8 cellular contexts compared by ENCODE assay signal in the genomic region with DNA sequence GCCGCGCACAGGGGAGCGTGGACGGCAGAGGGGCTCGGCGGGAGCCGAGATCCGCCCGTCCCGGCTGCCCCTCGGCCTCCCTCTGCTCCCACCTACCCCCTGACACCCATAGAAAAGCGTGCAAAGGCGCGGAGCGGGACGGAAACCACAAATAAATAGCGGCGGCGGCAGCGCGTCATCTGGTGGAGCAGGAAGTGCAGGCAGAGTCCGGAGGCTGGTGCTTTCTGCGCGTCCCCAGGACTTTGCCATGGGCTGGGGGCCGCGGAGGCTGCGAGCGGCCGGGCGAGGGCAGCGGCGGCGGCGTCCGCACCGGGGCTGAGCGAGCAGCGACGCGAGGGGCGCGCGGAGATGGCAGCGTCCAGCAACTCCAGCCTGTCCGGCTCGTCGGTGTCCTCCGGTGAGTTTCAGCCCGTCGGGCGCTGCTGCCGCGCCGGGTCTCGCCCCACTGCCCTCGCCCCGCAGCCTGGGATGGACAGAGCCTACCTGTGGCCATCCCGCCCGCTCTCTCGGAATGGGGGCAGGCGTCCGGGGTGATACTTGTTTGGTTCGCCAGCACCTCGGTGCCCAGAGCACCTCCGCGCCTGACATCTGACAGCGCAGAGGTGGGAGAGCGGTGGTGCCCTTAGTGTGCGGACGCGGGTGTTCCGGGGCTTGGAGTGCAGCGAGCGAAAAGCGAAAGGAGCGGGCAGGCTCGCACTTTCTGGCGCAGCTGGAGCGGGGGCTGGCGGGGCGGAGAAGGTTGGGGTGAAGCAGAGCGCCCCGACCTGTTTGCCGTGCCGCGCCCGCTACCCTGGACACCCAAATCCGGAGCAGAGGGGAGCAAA. TPM values are rescaled to one million over a fixed set of nuclear protein-coding genes. Genes with fewer than 3 reads are reported as not detected.
DNase-seq lines count a peak whose midpoint lies in the region; ATAC-seq lines count a peak whose summit lies in the region.

Gene CHN2 (plus strand): TSS at position 182 of the 824 bp plus-strand sequence.

- H3K4me3 ChIP-seq in skeletal muscle satellite cell (ENCODE audit: low read length), result peak within 1 kb of the TSS; percentile 76

- no peak for ATAC-seq in HG03196 (IDR thresholded peaks at IDR 0.05; ENCODE audit: unreplicated experiment)
- no peak for ATAC-seq in HG02970 (IDR thresholded peaks at IDR 0.05; ENCODE audit: low FRiP score, unreplicated experiment)

- H3K36me3 ChIP-seq in ES-I3 (ENCODE audit: insufficient read depth, low read length), result no peaks in the 10 kb centered on the region
- H3K36me3 ChIP-seq in skeletal muscle satellite cell (ENCODE audit: insufficient read depth, low read length), result no peaks in the 10 kb centered on the region

- DNase-seq in M059J (ENCODE audit: low read depth) (peak; percentile 17), T-helper 2 cell (peak; percentile 18 to 79 (median 44)), T47D (ENCODE audit: low read depth in 1 of 2, low spot score in 1 of 2) (peak; percentile 41 to 70), inferior parietal cortex (ENCODE audit: extremely low spot score) (peak; percentile 44)

- peaks cover 14% of the 10 kb centered on the region for H3K4me1 ChIP-seq in ES-I3 (ENCODE audit: insufficient read depth, low read length)
- H3K4me1 ChIP-seq in skeletal muscle satellite cell (ENCODE audit: control insufficient read depth, insufficient read depth, low read length), result peaks cover 4% of the 10 kb centered on the region

- in situ Hi-C loops in T47D (cut with HindIII; ENCODE audit: low pct_unique_long_range_greater_than_20kb, low sequenced_read_pairs), result no loop called here

- H3K9ac ChIP-seq in ES-I3 (ENCODE audit: low read depth, low read length) (peak within 1 kb of the TSS; percentile 48), skeletal muscle satellite cell (ENCODE audit: low read depth, low read length) (no peak within 1 kb of the TSS)

- H3K9me3 ChIP-seq in ES-I3 (ENCODE audit: control insufficient read depth, insufficient read depth, low read length) (no peaks in the 10 kb centered on the region), skeletal muscle satellite cell (replicated peaks; ENCODE audit: low read length) (no peaks in the 10 kb centered on the region)

- H3K27me3 ChIP-seq in skeletal muscle satellite cell (ENCODE audit: control insufficient read depth, insufficient read depth, low read length), result peaks cover 78% of the 10 kb centered on the region

- peak within 1 kb of the TSS; percentile 96 for H3K4me2 ChIP-seq in skeletal muscle satellite cell (ENCODE audit: low read length)

RNA-seq across cellular contexts. Expression of gene CHN2, which starts in this region (rescaled TPM):
- not detected in 2 replicates for total RNA-seq in M059J (2014; rRNA removed; shearing (Covaris generic))
- total RNA-seq in skeletal muscle satellite cell (2012; rRNA removed), result 0.25 and 1.7 TPM in 2 replicates

Comparison
In these comparisons a context has a peak if more than half of its experiments do, and no peak if none do; other contexts are left out.
1. Peak in DNase-seq in M059J; RNA of the gene not detected or under 1 TPM.